7 cellular contexts compared by ENCODE assay signal in genomic region chr7:130141161-130141857, GRCh38.
DNase-seq lines count a peak whose midpoint lies in the region; ATAC-seq and TF ChIP-seq lines count a peak whose summit lies in the region.

No MANE protein-coding gene starts in this region.

- H3K4me3 Mint-ChIP-seq in neural crest cell, result peak overlapping the region; percentile 66

- peaks cover 6% of the 10 kb centered on the region; the same call in 1 of the 2 replicates for H3K9me1 ChIP-seq in IMR-90 (ENCODE audit: insufficient read depth, low read length)

- no peak overlapping the region for H3K56ac ChIP-seq in IMR-90 (ENCODE audit: extremely low read depth, insufficient read depth, low read length)

- H2BK15ac ChIP-seq in IMR-90 (ENCODE audit: low read depth, low read length), result no peak overlapping the region; the same call in 2 of the 3 replicates

- no peak for TF ChIP-seq CTCF in IMR-90 (conservative IDR thresholded peaks at IDR 0.05; ENCODE audit: low read depth, low read length)
- no peak for TF ChIP-seq CTCF in neural crest cell (conservative IDR thresholded peaks at IDR 0.05)
- TF ChIP-seq CTCF in tibial nerve (IDR thresholded peaks at IDR 0.05), result no peak

- H3K36me3 Mint-ChIP-seq in activated naive CD4-positive, alpha-beta T cell treated with anti-CD3 and anti-CD28 coated beads, Interleukin-2, amount 50 U/mL, for 72 hours, result peaks cover 0 to 7% of the 10 kb centered on the region in 2 donors
- H3K36me3 Mint-ChIP-seq in neural crest cell (ENCODE audit: low read depth), result no peaks in the 10 kb centered on the region

- 50% methylated on average over 11 of the region's 39 CpGs; no CpG with 5 or more reads in 1 of the 2 experiments for WGBS in IMR-90 (ENCODE audit: extremely low coverage in 2 of 2, insufficient read length in 1 of 2), 2 experiments
- WGBS in tibial nerve, 2 donors, result 21 to 26% methylated on average over 17 to 25 of the region's 39 CpGs

- H3K9me3 Mint-ChIP-seq in activated naive CD4-positive, alpha-beta T cell treated with anti-CD3 and anti-CD28 coated beads, Interleukin-2, amount 50 U/mL, for 72 hours, result no peaks in the 10 kb centered on the region
- no peaks in the 10 kb centered on the region for H3K9me3 Mint-ChIP-seq in neural crest cell

- H4K91ac ChIP-seq in IMR-90 (ENCODE audit: insufficient read depth, low read depth, low read length), result peak overlapping the region; percentile 95

- peak; percentile 45 to 98 for TF ChIP-seq EP300 in tibial nerve (IDR thresholded peaks at IDR 0.05)

- H3K4me2 ChIP-seq in IMR-90 (ENCODE audit: low read depth, low read length), result peak overlapping the region; percentile 57

- H4K5ac ChIP-seq in IMR-90 (ENCODE audit: low read depth, low read length), result peak overlapping the region; percentile 90

- H3K27me3 ChIP-seq in IMR-90 (ENCODE audit: control insufficient read depth, insufficient read depth, low read length) (no peaks in the 10 kb centered on the region), tibial nerve (no peaks in the 10 kb centered on the region)

- intact Hi-C loops in IMR-90 (cut with micrococcal nuclease) (no loop called here), head of caudate nucleus (cut with DNase I) (no loop called here)

- peak overlapping the region; percentile 93 for H2AFZ ChIP-seq in IMR-90 (replicated peaks; ENCODE audit: low read length, poor library complexity)

- peak overlapping the region; percentile 62 for H2AK5ac ChIP-seq in IMR-90 (ENCODE audit: low read depth, low read length)

- H4K8ac ChIP-seq in IMR-90 (ENCODE audit: low read depth in 2 of 2, low read length in 2 of 2), result peak overlapping the region; percentile 93 to 97

- peak overlapping the region; percentile 92 for H3K4ac ChIP-seq in IMR-90 (ENCODE audit: low read depth, low read length)

- no peaks in the 10 kb centered on the region for H4K20me1 ChIP-seq in IMR-90 (ENCODE audit: insufficient read depth, low read length)

- peak overlapping the region; percentile 48 for H2BK5ac ChIP-seq in IMR-90 (ENCODE audit: low read depth, low read length, poor library complexity, severe bottlenecking)

- POLR2A ChIA-PET in IMR-90 (lab: Charles Lee; ENCODE audit: unreplicated experiment), result no interaction called here

- peak overlapping the region in 1 of 2 donors; percentile 74 for H3K27ac Mint-ChIP-seq in activated naive CD4-positive, alpha-beta T cell treated with anti-CD3 and anti-CD28 coated beads, Interleukin-2, amount 50 U/mL, for 72 hours
- H3K27ac Mint-ChIP-seq in neural crest cell (ENCODE audit: unreplicated experiment), result peak overlapping the region; percentile 96

- peak overlapping the region; percentile 60 for H3K27ac ChIP-seq in IMR-90 (ENCODE audit: insufficient read depth, low read length)
- H3K27ac ChIP-seq in tibial nerve, result peak overlapping the region; percentile 71 to 96 (median 86)

- TF ChIP-seq RAD21 in IMR-90 (IDR thresholded peaks at IDR 0.05; ENCODE audit: low read length), result no peak

- H3K79me1 ChIP-seq in IMR-90 (ENCODE audit: low read depth in 1 of 2, low read length in 2 of 2), result no peaks in the 10 kb centered on the region; a peak in 1 of 4 replicates

- H2AK9ac ChIP-seq in IMR-90 (replicated peaks; ENCODE audit: low read depth, low read length, poor library complexity), result peak overlapping the region; percentile 84

- peak; percentile 71 for ATAC-seq in GM18909 (IDR thresholded peaks at IDR 0.05; ENCODE audit: poor library complexity, unreplicated experiment)
- ATAC-seq in IMR-90 (ENCODE audit: low read depth), result peak; percentile 86
- ATAC-seq in activated naive CD4-positive, alpha-beta T cell treated with anti-CD3 and anti-CD28 coated beads, Interleukin-2, amount 50 U/mL, for 72 hours, result peak; percentile 64 to 71
- no peak for ATAC-seq in GM21717 (IDR thresholded peaks at IDR 0.05; ENCODE audit: unreplicated experiment)

- H3K4me1 ChIP-seq in IMR-90 (ENCODE audit: control insufficient read depth, insufficient read depth, low read length) (peaks cover 19% of the 10 kb centered on the region), tibial nerve (peaks cover 0 to 27% (median 6%) of the 10 kb centered on the region in 4 donors)

- dilution Hi-C loops in IMR-90 (cut with HindIII; ENCODE audit: low sequenced_read_pairs, unreplicated experiment), result no loop called here

- peak overlapping the region; percentile 54; the same call in 1 of the 2 replicates for H3K23ac ChIP-seq in IMR-90 (ENCODE audit: low read depth, low read length)

- H3K36me3 ChIP-seq in IMR-90 (ENCODE audit: control insufficient read depth, insufficient read depth, low read length) (peaks cover 8% of the 10 kb centered on the region; the same call in 1 of the 2 replicates), tibial nerve (peaks cover 0 to 23% (median 0%) of the 10 kb centered on the region in 3 donors)

- H3K9me3 ChIP-seq in IMR-90 (ENCODE audit: control insufficient read depth, insufficient read depth, low read length) (no peaks in the 10 kb centered on the region), tibial nerve (no peaks in the 10 kb centered on the region)

- H3K4me3 ChIP-seq in IMR-90 (ENCODE audit: insufficient read depth, low read depth, low read length) (peak overlapping the region; percentile 27), tibial nerve (peak overlapping the region; percentile 34 to 80 (median 62))

- H3K14ac ChIP-seq in IMR-90 (replicated peaks; ENCODE audit: low read depth, low read length), result peak overlapping the region; percentile 81

- H2BK20ac ChIP-seq in IMR-90 (ENCODE audit: low read depth, low read length), result no peak overlapping the region

- no TSS peak for BruUV-seq in IMR-90 (replicated peaks; lab: Mats Ljungman, UMichigan)

- H3K9ac ChIP-seq in IMR-90 (ENCODE audit: low read depth, low read length), result peak overlapping the region; percentile 90

- H3K27me3 Mint-ChIP-seq in neural crest cell (ENCODE audit: low read depth), result no peaks in the 10 kb centered on the region

- peak; percentile 73 for DNase-seq in IMR-90
- DNase-seq in activated naive CD4-positive, alpha-beta T cell treated with anti-CD3 and anti-CD28 coated beads, Interleukin-2, amount 50 U/mL, for 72 hours (ENCODE audit: low spot score in 2 of 2), result no peak
- DNase-seq in head of caudate nucleus, result peak; percentile 16 to 94 (median 76)
- DNase-seq in neural crest cell (ENCODE audit: low read depth, low spot score), result peak; percentile 65
- peak; percentile 58 to 64 for DNase-seq in tibial nerve (ENCODE audit: low spot score in 2 of 2)

- peaks cover 29% of the 10 kb centered on the region for H3K4me1 Mint-ChIP-seq in neural crest cell

- peak overlapping the region; percentile 72; the same call in 1 of the 2 replicates for H3K18ac ChIP-seq in IMR-90 (ENCODE audit: low read depth, low read length)

- CTCF ChIA-PET in IMR-90 (lab: Yijun Ruan, JAX), result interaction anchor here (0.5 to 0.6 kb wide), 2 partner anchors 26 to 64 kb away, joined by 3 to 4 read pairs; no protein-coding TSS in a partner anchor

- H2BK120ac ChIP-seq in IMR-90 (ENCODE audit: low read depth, low read length), result peak overlapping the region; percentile 57

- in situ Hi-C loops in IMR-90 (cut with MboI; ENCODE audit: low sequenced_read_pairs), result no loop called here

- no peak for TF ChIP-seq POLR2A in IMR-90 (IDR thresholded peaks at IDR 0.05; ENCODE audit: low read depth, low read length)
- TF ChIP-seq POLR2A in tibial nerve (IDR thresholded peaks at IDR 0.05), result peak; percentile 27 to 87

TF ChIP-seq in IMR-90, 13 proteins besides CTCF, POLR2A, EP300 and RAD21:
- TF ChIP-seq SMC3 (IDR thresholded peaks at IDR 0.05; ENCODE audit: low read depth, low read length) (no peak), MAZ (IDR thresholded peaks at IDR 0.05; ENCODE audit: borderline replicate concordance, low read depth, low read length) (peak; percentile 72; the same call in 1 of the 2 replicates)

Comparison
In these comparisons a context has a peak if more than half of its experiments do, and no peak if none do; other contexts are left out.
1. DNase-seq: peak in IMR-90 (single experiment), head of caudate nucleus (42 of 42), neural crest cell (single experiment) and tibial nerve (2 of 2); none in activated naive CD4-positive, alpha-beta T cell treated with anti-CD3 and anti-CD28 coated beads, Interleukin-2, amount 50 U/mL, for 72 hours (0 of 2).